In the genomic region with DNA sequence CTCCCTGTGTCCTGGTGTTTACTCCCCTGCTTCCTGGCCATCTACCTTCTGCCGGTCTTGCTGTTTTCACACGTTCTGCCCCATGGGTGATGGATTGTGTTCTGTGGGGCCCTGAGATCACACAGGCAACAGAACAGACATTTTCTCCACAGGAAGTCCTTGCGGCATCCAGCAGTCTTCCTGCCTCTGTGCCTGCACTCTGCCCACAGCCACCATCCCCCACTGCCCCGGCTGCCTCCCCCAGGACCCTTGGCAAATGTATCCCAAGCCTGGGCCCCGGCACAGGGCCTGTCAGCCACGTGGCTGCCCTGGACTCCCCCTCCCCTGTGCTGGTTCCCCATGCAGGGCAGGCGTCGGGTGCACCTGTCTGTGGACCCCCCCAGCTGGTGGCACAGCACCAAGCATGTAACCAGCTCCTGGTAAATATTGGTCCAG, we compare ENCODE assay signal across 12 cellular contexts.
DNase-seq lines count a peak whose midpoint lies in the region; ATAC-seq and TF ChIP-seq lines count a peak whose summit lies in the region.
"Had no signal": no experiment of that assay in that cellular context is flagged by ENCODE, and none has a peak within 500 bp of the region (broad histone marks: within the 10 kb centered on the region; RNA-seq: fewer than 3 reads in every experiment).

No MANE protein-coding gene starts in this region.

- H3K9me3 ChIP-seq in suprapubic skin, result no peaks in the 10 kb centered on the region
- H3K9me3 ChIP-seq: uterus had no signal

- CTCF ChIA-PET in activated CD4-positive, alpha-beta memory T cell treated with anti-CD3 and anti-CD28 coated beads, Interleukin-2, amount 10 ng/mL, durations not matched to agents 7 days and 5 days (lab: Charles Lee), result no interaction called here

- H3K27ac ChIP-seq in urinary bladder (ENCODE audit: low read depth) (no peak overlapping the region), suprapubic skin (no peak overlapping the region)
- H3K27ac ChIP-seq: uterus had no signal

- H3K27me3 Mint-ChIP-seq in activated naive CD4-positive, alpha-beta T cell treated with anti-CD3 and anti-CD28 coated beads, Interleukin-2, amount 50 U/mL, for 24 hours, result peaks cover 4% of the 10 kb centered on the region
- peaks cover 10% of the 10 kb centered on the region for H3K27me3 Mint-ChIP-seq in activated CD4-positive, alpha-beta memory T cell treated with anti-CD3 and anti-CD28 coated beads, Interleukin-2, amount 10 ng/mL, durations not matched to agents 7 days and 5 days

- no peaks in the 10 kb centered on the region for H3K36me3 Mint-ChIP-seq in activated naive CD4-positive, alpha-beta T cell treated with anti-CD3 and anti-CD28 coated beads, Interleukin-2, amount 50 U/mL, for 24 hours
- peaks cover 2% of the 10 kb centered on the region for H3K36me3 Mint-ChIP-seq in activated CD4-positive, alpha-beta memory T cell treated with anti-CD3 and anti-CD28 coated beads, Interleukin-2, amount 10 ng/mL, durations not matched to agents 7 days and 5 days (ENCODE audit: low read depth)

- TF ChIP-seq CTCF in suprapubic skin (IDR thresholded peaks at IDR 0.05), result no peak

- TF ChIP-seq EP300 in suprapubic skin (IDR thresholded peaks at IDR 0.05), result no peak

- DNase-seq in activated naive CD4-positive, alpha-beta T cell (lab: John Stamatoyannopoulos, UW), result no peak
- DNase-seq in activated CD4-positive, alpha-beta memory T cell treated with anti-CD3 and anti-CD28 coated beads, Interleukin-2, amount 10 ng/mL, durations not matched to agents 7 days and 5 days, result peak; percentile 58
- peak; percentile 41 for DNase-seq in left lobe of liver (ENCODE audit: low spot score)
- DNase-seq in suprapubic skin (ENCODE audit: low spot score in 2 of 2), result no peak
- no peak for DNase-seq in NCI-H524 (lab: John Stamatoyannopoulos, UW)
- no peak for DNase-seq in AG20443 (ENCODE audit: low spot score)
- DNase-seq: left colon, NCI-H526 treated with DMSO at 0.1 percent for 48 hours, uterus had no signal

- peaks cover 5% of the 10 kb centered on the region for H3K4me1 Mint-ChIP-seq in activated naive CD4-positive, alpha-beta T cell treated with anti-CD3 and anti-CD28 coated beads, Interleukin-2, amount 50 U/mL, for 24 hours
- H3K4me1 Mint-ChIP-seq in activated CD4-positive, alpha-beta memory T cell treated with anti-CD3 and anti-CD28 coated beads, Interleukin-2, amount 10 ng/mL, durations not matched to agents 7 days and 5 days, result peaks cover 9% of the 10 kb centered on the region

- no peak for ATAC-seq in left lobe of liver
- ATAC-seq: left colon had no signal

- H3K4me1 ChIP-seq in urinary bladder (ENCODE audit: insufficient read depth) (no peaks in the 10 kb centered on the region), suprapubic skin (no peaks in the 10 kb centered on the region)
- H3K4me1 ChIP-seq: uterus had no signal

- H3K4me3 Mint-ChIP-seq in activated naive CD4-positive, alpha-beta T cell treated with anti-CD3 and anti-CD28 coated beads, Interleukin-2, amount 50 U/mL, for 24 hours, result peak overlapping the region; percentile 57
- H3K4me3 Mint-ChIP-seq in activated CD4-positive, alpha-beta memory T cell treated with anti-CD3 and anti-CD28 coated beads, Interleukin-2, amount 10 ng/mL, durations not matched to agents 7 days and 5 days, result peak overlapping the region; percentile 82
- H3K4me3 Mint-ChIP-seq: dendritic cell treated with granulocyte-macrophage colony-stimulating factor and Interleukin-4, amounts not matched to agents 40 ng/mL and 50 ng/mL, for 4 days had no signal

- H3K27me3 ChIP-seq in suprapubic skin, result peaks cover 23% of the 10 kb centered on the region
- H3K27me3 ChIP-seq: uterus had no signal

- peak overlapping the region; percentile 85 for H3K27ac Mint-ChIP-seq in activated naive CD4-positive, alpha-beta T cell treated with anti-CD3 and anti-CD28 coated beads, Interleukin-2, amount 50 U/mL, for 24 hours
- H3K27ac Mint-ChIP-seq in activated CD4-positive, alpha-beta memory T cell treated with anti-CD3 and anti-CD28 coated beads, Interleukin-2, amount 10 ng/mL, durations not matched to agents 7 days and 5 days, result peak overlapping the region; percentile 86
- H3K27ac Mint-ChIP-seq: dendritic cell treated with granulocyte-macrophage colony-stimulating factor and Interleukin-4, amounts not matched to agents 40 ng/mL and 50 ng/mL, for 4 days had no signal

- H3K9me3 Mint-ChIP-seq in activated naive CD4-positive, alpha-beta T cell treated with anti-CD3 and anti-CD28 coated beads, Interleukin-2, amount 50 U/mL, for 24 hours, result no peaks in the 10 kb centered on the region
- H3K9me3 Mint-ChIP-seq in activated CD4-positive, alpha-beta memory T cell treated with anti-CD3 and anti-CD28 coated beads, Interleukin-2, amount 10 ng/mL, durations not matched to agents 7 days and 5 days, result peaks cover 2% of the 10 kb centered on the region
- H3K9me3 Mint-ChIP-seq: dendritic cell treated with granulocyte-macrophage colony-stimulating factor and Interleukin-4, amounts not matched to agents 40 ng/mL and 50 ng/mL, for 4 days had no signal

- POLR2A ChIA-PET in activated CD4-positive, alpha-beta memory T cell treated with anti-CD3 and anti-CD28 coated beads, Interleukin-2, amount 10 ng/mL, durations not matched to agents 7 days and 5 days (lab: Charles Lee), result interaction anchor here (1.0 kb wide), 2 partner anchors 17 to 252 kb away, joined by 3 read pairs; partner anchors contain the start of gene GTPBP4

- H3K36me3 ChIP-seq in urinary bladder (ENCODE audit: insufficient read depth), result no peaks in the 10 kb centered on the region
- H3K36me3 ChIP-seq in suprapubic skin, result no peaks in the 10 kb centered on the region
- H3K36me3 ChIP-seq: uterus had no signal

- peak overlapping the region; percentile 21 for H3K4me3 ChIP-seq in urinary bladder (ENCODE audit: low read depth, low read length)
- no peak overlapping the region for H3K4me3 ChIP-seq in suprapubic skin
- H3K4me3 ChIP-seq: uterus had no signal

- WGBS in urinary bladder, result 26% methylated on average over 8 of the region's 8 CpGs
- 30% methylated on average over 7 of the region's 8 CpGs for WGBS in suprapubic skin

- TF ChIP-seq POLR2A in suprapubic skin (IDR thresholded peaks at IDR 0.05), result no peak

Comparison
In these comparisons a context has a peak if more than half of its experiments do, and no peak if none do; other contexts are left out.
1. DNase-seq: peak in activated CD4-positive, alpha-beta memory T cell treated with anti-CD3 and anti-CD28 coated beads, Interleukin-2, amount 10 ng/mL, durations not matched to agents 7 days and 5 days (single experiment) and left lobe of liver (single experiment); none in activated naive CD4-positive, alpha-beta T cell (0 of 4), suprapubic skin (0 of 2), NCI-H524 (0 of 2) and AG20443 (single experiment).